Comparison of ENCODE assay signal across 1 cellular context in genomic region chr11:30423886-30424285, GRCh38.
TF ChIP-seq lines count a peak whose summit lies in the region.

No MANE protein-coding gene starts in this region.

TF ChIP-seq in Ishikawa, 13 proteins besides CTCF, POLR2A, EP300 and RAD21 (continued from another document):
- TF ChIP-seq FOXM1 (IDR thresholded peaks at IDR 0.05; ENCODE audit: borderline replicate concordance, low read depth): peak; percentile 85; the same call in 1 of the 2 replicates
- TF ChIP-seq, protein P1, sequence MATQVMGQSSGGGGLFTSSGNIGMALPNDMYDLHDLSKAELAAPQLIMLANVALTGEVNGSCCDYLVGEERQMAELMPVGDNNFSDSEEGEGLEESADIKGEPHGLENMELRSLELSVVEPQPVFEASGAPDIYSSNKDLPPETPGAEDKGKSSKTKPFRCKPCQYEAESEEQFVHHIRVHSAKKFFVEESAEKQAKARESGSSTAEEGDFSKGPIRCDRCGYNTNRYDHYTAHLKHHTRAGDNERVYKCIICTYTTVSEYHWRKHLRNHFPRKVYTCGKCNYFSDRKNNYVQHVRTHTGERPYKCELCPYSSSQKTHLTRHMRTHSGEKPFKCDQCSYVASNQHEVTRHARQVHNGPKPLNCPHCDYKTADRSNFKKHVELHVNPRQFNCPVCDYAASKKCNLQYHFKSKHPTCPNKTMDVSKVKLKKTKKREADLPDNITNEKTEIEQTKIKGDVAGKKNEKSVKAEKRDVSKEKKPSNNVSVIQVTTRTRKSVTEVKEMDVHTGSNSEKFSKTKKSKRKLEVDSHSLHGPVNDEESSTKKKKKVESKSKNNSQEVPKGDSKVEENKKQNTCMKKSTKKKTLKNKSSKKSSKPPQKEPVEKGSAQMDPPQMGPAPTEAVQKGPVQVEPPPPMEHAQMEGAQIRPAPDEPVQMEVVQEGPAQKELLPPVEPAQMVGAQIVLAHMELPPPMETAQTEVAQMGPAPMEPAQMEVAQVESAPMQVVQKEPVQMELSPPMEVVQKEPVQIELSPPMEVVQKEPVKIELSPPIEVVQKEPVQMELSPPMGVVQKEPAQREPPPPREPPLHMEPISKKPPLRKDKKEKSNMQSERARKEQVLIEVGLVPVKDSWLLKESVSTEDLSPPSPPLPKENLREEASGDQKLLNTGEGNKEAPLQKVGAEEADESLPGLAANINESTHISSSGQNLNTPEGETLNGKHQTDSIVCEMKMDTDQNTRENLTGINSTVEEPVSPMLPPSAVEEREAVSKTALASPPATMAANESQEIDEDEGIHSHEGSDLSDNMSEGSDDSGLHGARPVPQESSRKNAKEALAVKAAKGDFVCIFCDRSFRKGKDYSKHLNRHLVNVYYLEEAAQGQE (IDR thresholded peaks at IDR 0.05; ENCODE audit: low read depth): no peak
- 0 out of 2 replicates have a peak, but pooled peaks have one; percentile 30 for TF ChIP-seq CEBPB (IDR thresholded peaks at IDR 0.05)
- 0 out of 2 replicates have a peak, but pooled peaks have one; percentile 12 for TF ChIP-seq CREB1 (IDR thresholded peaks at IDR 0.05; ENCODE audit: low read depth)
- TF ChIP-seq TCF12 (IDR thresholded peaks at IDR 0.05; ENCODE audit: low read depth): peak; percentile 96
- TF ChIP-seq, protein P2, sequence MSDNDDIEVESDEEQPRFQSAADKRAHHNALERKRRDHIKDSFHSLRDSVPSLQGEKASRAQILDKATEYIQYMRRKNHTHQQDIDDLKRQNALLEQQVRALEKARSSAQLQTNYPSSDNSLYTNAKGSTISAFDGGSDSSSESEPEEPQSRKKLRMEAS (IDR thresholded peaks at IDR 0.05): peak; percentile 65
- TF ChIP-seq TAF1 (IDR thresholded peaks at IDR 0.05; ENCODE audit: low read depth): peak; percentile 49; the same call in 1 of the 2 replicates
- TF ChIP-seq YY1 (IDR thresholded peaks at IDR 0.05; ENCODE audit: low read depth): peak; percentile 39; the same call in 1 of the 2 replicates
- peak; percentile 96 for TF ChIP-seq TEAD4 (IDR thresholded peaks at IDR 0.05)
- peak; percentile 84 for TF ChIP-seq NFIC (IDR thresholded peaks at IDR 0.05)
- TF ChIP-seq EGR1 (IDR thresholded peaks at IDR 0.05): no peak
